26 cellular contexts compared by ENCODE assay signal in the genomic region with DNA sequence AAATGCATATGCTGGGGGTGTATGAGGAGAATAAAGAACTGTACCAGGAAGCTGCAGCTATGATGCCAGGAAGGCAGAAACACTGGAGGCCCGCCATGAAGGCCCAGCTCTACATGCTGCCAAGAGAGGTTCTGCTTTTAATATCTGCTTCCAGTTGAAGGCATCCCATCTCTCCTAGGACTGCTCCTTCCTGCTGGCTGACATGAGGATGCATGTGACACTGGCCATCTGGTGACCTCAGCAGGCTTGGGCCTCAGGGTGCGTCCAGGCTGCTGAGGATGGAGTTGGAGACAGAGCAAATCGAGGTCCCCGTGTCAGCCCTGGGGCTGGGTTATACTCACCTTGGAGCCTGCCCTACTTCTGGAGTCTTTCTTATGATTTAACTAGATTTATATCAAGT.
"Had no signal": no experiment of that assay in that cellular context is flagged by ENCODE, and none has a peak within 500 bp of the region (broad histone marks: within the 10 kb centered on the region; RNA-seq: fewer than 3 reads in every experiment).

No MANE protein-coding gene starts in this region.

- H3K36me3 ChIP-seq: colonic mucosa, esophagus squamous epithelium, spleen, uterus had no signal

- H3K4me1 ChIP-seq: colonic mucosa, esophagus squamous epithelium, parathyroid adenoma, testis, uterus had no signal

- H3K27ac ChIP-seq: colonic mucosa, epithelial cell of prostate, esophagus squamous epithelium, parathyroid adenoma, spleen, testis, uterus had no signal

- H3K27me3 ChIP-seq: colonic mucosa, testis, uterus had no signal

- DNase-seq: activated CD4-positive, alpha-beta T cell treated with anti-CD3 and anti-CD28 coated beads for 36 hours; activated CD4-positive, CD25-positive, alpha-beta regulatory T cell; activated CD8-positive, alpha-beta memory T cell treated with anti-CD3 and anti-CD28 coated beads, Interleukin-2, amount 10 ng/mL, durations not matched to agents 7 days and 5 days; activated CD8-positive, alpha-beta T cell treated with anti-CD3 and anti-CD28 coated beads, Interleukin-2, amount 10 ng/mL, durations not matched to agents 7 days and 5 days; activated naive CD4-positive, alpha-beta T cell treated with Interleukin-2 at 50 U/mL for 16 hours; activated T-cell treated with anti-CD3 and anti-CD28 coated beads, Interleukin-2, amount 50 U/mL, for 48 hours; anterior cingulate cortex; colonic mucosa; effector CD8-positive, alpha-beta T cell; esophagus squamous epithelium; islet precursor cell; left cardiac atrium; mammary epithelial cell; naive thymus-derived CD8-positive, alpha-beta T cell; occipital lobe; right cardiac atrium; spleen; stimulated activated naive CD4-positive, alpha-beta T cell treated with Interleukin-2 at 50 U/mL for 16 hours; testis; trophoblast cell; uterus had no signal

- H3K4me3 ChIP-seq: colonic mucosa, esophagus squamous epithelium, spleen, testis, uterus had no signal

- H3K9me3 ChIP-seq: colonic mucosa, esophagus squamous epithelium, spleen, testis, uterus had no signal

- FAIRE-seq: bronchial epithelial cell, endometrium, frontal cortex had no signal
